1 cellular context compared by ENCODE assay signal in genomic region chr11:6390718-6391547, GRCh38.
TF ChIP-seq lines count a peak whose summit lies in the region.

No MANE protein-coding gene starts in this region.

TF ChIP-seq in K562, 482 proteins besides CTCF, POLR2A, EP300 and RAD21:
- TF ChIP-seq DDX20 (tag; IDR thresholded peaks at IDR 0.05; ENCODE audit: low read depth): no peak
- no peak for TF ChIP-seq PHF21A (IDR thresholded peaks at IDR 0.05; ENCODE audit: borderline replicate concordance, low read depth)
- peak; percentile 5; the same call in 1 of the 2 replicates for TF ChIP-seq GABPB1 (CRISPR knock-in tag; IDR thresholded peaks at IDR 0.05)
- no peak for TF ChIP-seq GMEB1 (CRISPR knock-in tag; IDR thresholded peaks at IDR 0.05)
- TF ChIP-seq CREB3 (tag; conservative IDR thresholded peaks at IDR 0.05; ENCODE audit: low read depth): no peak
- TF ChIP-seq MITF (IDR thresholded peaks at IDR 0.05): no peak
- TF ChIP-seq ELF2 (CRISPR knock-in tag; IDR thresholded peaks at IDR 0.05): no peak
- TF ChIP-seq, protein P1, sequence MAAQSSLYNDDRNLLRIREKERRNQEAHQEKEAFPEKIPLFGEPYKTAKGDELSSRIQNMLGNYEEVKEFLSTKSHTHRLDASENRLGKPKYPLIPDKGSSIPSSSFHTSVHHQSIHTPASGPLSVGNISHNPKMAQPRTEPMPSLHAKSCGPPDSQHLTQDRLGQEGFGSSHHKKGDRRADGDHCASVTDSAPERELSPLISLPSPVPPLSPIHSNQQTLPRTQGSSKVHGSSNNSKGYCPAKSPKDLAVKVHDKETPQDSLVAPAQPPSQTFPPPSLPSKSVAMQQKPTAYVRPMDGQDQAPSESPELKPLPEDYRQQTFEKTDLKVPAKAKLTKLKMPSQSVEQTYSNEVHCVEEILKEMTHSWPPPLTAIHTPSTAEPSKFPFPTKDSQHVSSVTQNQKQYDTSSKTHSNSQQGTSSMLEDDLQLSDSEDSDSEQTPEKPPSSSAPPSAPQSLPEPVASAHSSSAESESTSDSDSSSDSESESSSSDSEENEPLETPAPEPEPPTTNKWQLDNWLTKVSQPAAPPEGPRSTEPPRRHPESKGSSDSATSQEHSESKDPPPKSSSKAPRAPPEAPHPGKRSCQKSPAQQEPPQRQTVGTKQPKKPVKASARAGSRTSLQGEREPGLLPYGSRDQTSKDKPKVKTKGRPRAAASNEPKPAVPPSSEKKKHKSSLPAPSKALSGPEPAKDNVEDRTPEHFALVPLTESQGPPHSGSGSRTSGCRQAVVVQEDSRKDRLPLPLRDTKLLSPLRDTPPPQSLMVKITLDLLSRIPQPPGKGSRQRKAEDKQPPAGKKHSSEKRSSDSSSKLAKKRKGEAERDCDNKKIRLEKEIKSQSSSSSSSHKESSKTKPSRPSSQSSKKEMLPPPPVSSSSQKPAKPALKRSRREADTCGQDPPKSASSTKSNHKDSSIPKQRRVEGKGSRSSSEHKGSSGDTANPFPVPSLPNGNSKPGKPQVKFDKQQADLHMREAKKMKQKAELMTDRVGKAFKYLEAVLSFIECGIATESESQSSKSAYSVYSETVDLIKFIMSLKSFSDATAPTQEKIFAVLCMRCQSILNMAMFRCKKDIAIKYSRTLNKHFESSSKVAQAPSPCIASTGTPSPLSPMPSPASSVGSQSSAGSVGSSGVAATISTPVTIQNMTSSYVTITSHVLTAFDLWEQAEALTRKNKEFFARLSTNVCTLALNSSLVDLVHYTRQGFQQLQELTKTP (IDR thresholded peaks at IDR 0.05; ENCODE audit: low read depth in 1 of 2, partially characterized antibody in 2 of 2): no peak
- no peak for TF ChIP-seq CREM (IDR thresholded peaks at IDR 0.05; ENCODE audit: low read depth)
- TF ChIP-seq PHF20 (IDR thresholded peaks at IDR 0.05; ENCODE audit: partially characterized antibody): no peak
- TF ChIP-seq ZFX (CRISPR knock-in tag; IDR thresholded peaks at IDR 0.05): peak; percentile 47
- no peak for TF ChIP-seq ERF (CRISPR knock-in tag; IDR thresholded peaks at IDR 0.05)
- TF ChIP-seq RUNX1 (IDR thresholded peaks at IDR 0.05; ENCODE audit: low read depth): no peak
- no peak for TF ChIP-seq MLX (CRISPR knock-in tag; conservative IDR thresholded peaks at IDR 0.05)
- TF ChIP-seq, protein P2, sequence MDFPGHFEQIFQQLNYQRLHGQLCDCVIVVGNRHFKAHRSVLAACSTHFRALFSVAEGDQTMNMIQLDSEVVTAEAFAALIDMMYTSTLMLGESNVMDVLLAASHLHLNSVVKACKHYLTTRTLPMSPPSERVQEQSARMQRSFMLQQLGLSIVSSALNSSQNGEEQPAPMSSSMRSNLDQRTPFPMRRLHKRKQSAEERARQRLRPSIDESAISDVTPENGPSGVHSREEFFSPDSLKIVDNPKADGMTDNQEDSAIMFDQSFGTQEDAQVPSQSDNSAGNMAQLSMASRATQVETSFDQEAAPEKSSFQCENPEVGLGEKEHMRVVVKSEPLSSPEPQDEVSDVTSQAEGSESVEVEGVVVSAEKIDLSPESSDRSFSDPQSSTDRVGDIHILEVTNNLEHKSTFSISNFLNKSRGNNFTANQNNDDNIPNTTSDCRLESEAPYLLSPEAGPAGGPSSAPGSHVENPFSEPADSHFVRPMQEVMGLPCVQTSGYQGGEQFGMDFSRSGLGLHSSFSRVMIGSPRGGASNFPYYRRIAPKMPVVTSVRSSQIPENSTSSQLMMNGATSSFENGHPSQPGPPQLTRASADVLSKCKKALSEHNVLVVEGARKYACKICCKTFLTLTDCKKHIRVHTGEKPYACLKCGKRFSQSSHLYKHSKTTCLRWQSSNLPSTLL (IDR thresholded peaks at IDR 0.05): no peak
- no peak for TF ChIP-seq ZNF830 (CRISPR knock-in tag; IDR thresholded peaks at IDR 0.05)
- no peak for TF ChIP-seq YBX1 (IDR thresholded peaks at IDR 0.05)
- no peak for TF ChIP-seq ELK3 (CRISPR knock-in tag; IDR thresholded peaks at IDR 0.05)
- peak; percentile 4; the same call in 1 of the 2 replicates for TF ChIP-seq CBX1 (IDR thresholded peaks at IDR 0.05; ENCODE audit: low read depth)
- TF ChIP-seq ZBTB9 (CRISPR knock-in tag; IDR thresholded peaks at IDR 0.05): 0 out of 2 replicates have a peak, but pooled peaks have one; percentile 48
- TF ChIP-seq TSHZ1 (CRISPR knock-in tag; IDR thresholded peaks at IDR 0.05): no peak
- TF ChIP-seq FOSL1 (tag; conservative IDR thresholded peaks at IDR 0.05): no peak
- TF ChIP-seq HCFC1 (IDR thresholded peaks at IDR 0.05; ENCODE audit: low read depth, low read length): no peak
- TF ChIP-seq ZNF507 (tag; conservative IDR thresholded peaks at IDR 0.05): no peak
- TF ChIP-seq FOXA3 (CRISPR knock-in tag; conservative IDR thresholded peaks at IDR 0.05 in 1 of 2, IDR thresholded peaks at IDR 0.05 in 1 of 2): no peak
- TF ChIP-seq HOXB6 (CRISPR knock-in tag; IDR thresholded peaks at IDR 0.05; ENCODE audit: borderline replicate concordance): no peak
- TF ChIP-seq ZNF280A (IDR thresholded peaks at IDR 0.05; ENCODE audit: low read depth, partially characterized antibody): no peak
